17 cellular contexts compared by ENCODE assay signal in the genomic region with DNA sequence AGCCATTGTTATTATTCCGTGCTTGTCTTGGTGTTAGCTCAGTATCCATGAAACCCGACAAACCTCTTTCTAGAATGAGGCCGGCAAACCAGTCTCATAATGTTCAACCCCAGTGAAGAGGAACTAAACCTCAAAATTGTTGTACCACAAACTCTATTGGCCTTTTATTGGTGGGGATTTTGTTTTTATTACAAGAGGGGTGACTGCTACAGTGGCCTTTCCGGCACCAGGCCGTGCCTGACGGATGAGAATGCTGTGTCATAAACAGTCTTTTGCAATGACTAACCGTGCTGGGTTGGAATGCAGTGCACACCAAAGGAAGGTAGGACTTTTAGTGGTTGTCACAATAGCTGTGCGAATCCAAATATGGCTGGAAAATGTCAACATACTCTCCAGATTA.
DNase-seq lines count a peak whose midpoint lies in the region; ATAC-seq and TF ChIP-seq lines count a peak whose summit lies in the region.
"Had no signal": no experiment of that assay in that cellular context is flagged by ENCODE, and none has a peak within 500 bp of the region (broad histone marks: within the 10 kb centered on the region; RNA-seq: fewer than 3 reads in every experiment).

No MANE protein-coding gene starts in this region.

- DNase-seq in Daoy (ENCODE audit: low read depth): peak; percentile 73
- peak; percentile 30 for DNase-seq in LoVo (ENCODE audit: low spot score)
- peak; percentile 54 for DNase-seq in dermis blood vessel endothelial cell
- no peak for DNase-seq in NCI-H2029 (lab: John Stamatoyannopoulos, UW)
- DNase-seq in NCI-H1436 treated with DMSO at 0.1 percent for 48 hours (lab: John Stamatoyannopoulos, UW): no peak
- no peak for DNase-seq in ascending aorta (ENCODE audit: low spot score in 2 of 2)
- DNase-seq: activated CD8-positive, alpha-beta T cell treated with anti-CD3 and anti-CD28 coated beads, Interleukin-2, amount 10 ng/mL, durations not matched to agents 7 days and 5 days; naive B cell; NCI-H1105 treated with DMSO at 0.1 percent for 48 hours; NCI-H510A; retina; stimulated activated CD4-positive, alpha-beta T cell treated with anti-CD3 and anti-CD28 coated beads, Interleukin-4, amount 100 ng/mL, for 4 hours; stimulated activated naive CD4-positive, alpha-beta T cell had no signal

- no peaks in the 10 kb centered on the region for H3K27me3 Mint-ChIP-seq in nephron (ENCODE audit: low read depth)

- no peak overlapping the region for H3K27ac ChIP-seq in ascending aorta
- H3K27ac ChIP-seq: C4-2B had no signal

- H3K9me3 ChIP-seq in ascending aorta: no peaks in the 10 kb centered on the region

- TF ChIP-seq CTCF in nephron (IDR thresholded peaks at IDR 0.05; ENCODE audit: unreplicated experiment in 3 of 3) (no peak), ascending aorta (IDR thresholded peaks at IDR 0.05) (no peak)

- H3K36me3 ChIP-seq in ascending aorta: no peaks in the 10 kb centered on the region

- intact Hi-C loops in ascending aorta (cut with DNase I): no loop called here

- H3K4me3 ChIP-seq in ascending aorta: no peak overlapping the region

- no peaks in the 10 kb centered on the region for H3K27me3 ChIP-seq in ascending aorta

- H3K9me3 Mint-ChIP-seq in nephron: peaks cover 9% of the 10 kb centered on the region

- peaks cover 44% of the 10 kb centered on the region for H3K4me1 Mint-ChIP-seq in nephron
- H3K4me1 Mint-ChIP-seq: naive B cell had no signal

- ATAC-seq in HG02884 (IDR thresholded peaks at IDR 0.05; ENCODE audit: unreplicated experiment): no peak
- ATAC-seq: activated CD8-positive, alpha-beta T cell treated with anti-CD3 and anti-CD28 coated beads, Interleukin-2, amount 10 ng/mL, durations not matched to agents 7 days and 5 days; Panc1 had no signal

- H3K36me3 Mint-ChIP-seq in nephron (ENCODE audit: low read depth): no peaks in the 10 kb centered on the region
- H3K36me3 Mint-ChIP-seq: naive B cell had no signal

- H3K27ac Mint-ChIP-seq in nephron: peak overlapping the region; percentile 78 to 85 (median 80)
- H3K27ac Mint-ChIP-seq: activated CD8-positive, alpha-beta T cell treated with anti-CD3 and anti-CD28 coated beads, Interleukin-2, amount 10 ng/mL, durations not matched to agents 7 days and 5 days; naive B cell had no signal

- H3K4me3 Mint-ChIP-seq in nephron: peak overlapping the region in 2 of 3 experiments; percentile 46 to 56
- H3K4me3 Mint-ChIP-seq: activated CD8-positive, alpha-beta T cell treated with anti-CD3 and anti-CD28 coated beads, Interleukin-2, amount 10 ng/mL, durations not matched to agents 7 days and 5 days had no signal

- no peaks in the 10 kb centered on the region for H3K4me1 ChIP-seq in ascending aorta

Comparison
In these comparisons a context has a peak if more than half of its experiments do, and no peak if none do; other contexts are left out.
1. DNase-seq: peak in Daoy (single experiment), LoVo (single experiment) and dermis blood vessel endothelial cell (single experiment); none in NCI-H2029 (single experiment), NCI-H1436 treated with DMSO at 0.1 percent for 48 hours (single experiment) and ascending aorta (0 of 2).